Comparison of ENCODE assay signal across 13 cellular contexts in the genomic region with DNA sequence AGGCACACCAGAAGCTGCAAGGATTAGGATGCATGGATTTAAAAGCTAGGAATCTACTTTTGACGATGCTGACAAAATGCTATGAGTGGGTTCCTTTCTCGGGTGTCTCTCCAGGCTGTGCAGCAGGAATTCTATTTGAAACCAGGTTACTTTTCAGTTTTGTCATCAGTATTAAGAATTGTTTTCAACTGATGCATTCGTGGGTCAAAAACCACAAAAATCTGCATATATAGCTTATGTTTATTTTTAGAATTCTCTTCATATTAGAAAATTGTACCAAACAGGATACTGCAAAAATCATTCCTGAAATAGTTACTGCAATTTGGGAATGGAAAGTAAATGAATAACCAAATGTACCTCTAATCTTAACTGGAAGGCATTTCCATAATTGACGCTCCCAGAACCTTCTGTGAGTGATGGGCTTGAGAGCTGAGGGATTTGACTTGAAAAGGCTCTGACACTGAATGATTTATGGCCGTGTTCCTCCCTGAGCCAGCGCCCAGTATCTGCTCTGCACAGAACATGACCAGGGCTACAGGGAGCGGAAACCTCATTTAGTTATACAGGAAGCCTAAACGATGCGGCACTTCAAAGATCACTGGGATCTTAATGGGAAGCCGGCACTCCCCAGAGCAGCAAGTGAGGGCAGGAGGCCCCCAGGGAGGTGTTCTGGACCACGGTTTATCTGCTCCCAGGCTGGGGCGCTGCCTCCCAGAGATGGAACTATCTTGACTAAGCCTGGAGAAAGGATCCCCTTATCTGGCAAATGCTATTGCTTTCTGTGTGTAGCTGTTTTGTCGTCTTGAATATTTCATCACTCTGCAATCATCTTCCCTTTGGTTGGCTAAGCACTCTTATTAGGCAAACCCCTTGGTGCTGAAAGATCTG.
A peak's percentile ranks its signal among the peaks of the same experiment; 100 is the strongest.
DNase-seq lines count a peak whose midpoint lies in the region; ATAC-seq and TF ChIP-seq lines count a peak whose summit lies in the region.
"Had no signal": no experiment of that assay in that cellular context is flagged by ENCODE, and none has a peak within 500 bp of the region (broad histone marks: within the 10 kb centered on the region; RNA-seq: fewer than 3 reads in every experiment).

No MANE protein-coding gene starts in this region.

- H3K4me3 ChIP-seq in AG04449 (ENCODE audit: low read depth, low read length) (peak overlapping the region; percentile 35), astrocyte of the cerebellum (ENCODE audit: low read depth, low read length) (no peak overlapping the region), hepatocyte (no peak overlapping the region)

- H3K27me3 ChIP-seq in hepatocyte, result peaks cover 3% of the 10 kb centered on the region

- H3K9me2 ChIP-seq in hepatocyte (replicated peaks; ENCODE audit: insufficient read depth), result no peaks in the 10 kb centered on the region

- ATAC-seq in HG03432 (IDR thresholded peaks at IDR 0.05; ENCODE audit: unreplicated experiment), result peak; percentile 44
- ATAC-seq in GM18519 (IDR thresholded peaks at IDR 0.05; ENCODE audit: low FRiP score, unreplicated experiment), result no peak
- no peak for ATAC-seq in HG02571 (IDR thresholded peaks at IDR 0.05; ENCODE audit: unreplicated experiment)

- H3K9me3 ChIP-seq in hepatocyte (ENCODE audit: low read depth), result no peaks in the 10 kb centered on the region

- peak; percentile 42 for DNase-seq in AG04449 (ENCODE audit: low read depth, low spot score)
- DNase-seq in astrocyte of the cerebellum (ENCODE audit: low read depth), result peak; percentile 19
- DNase-seq in hepatocyte (ENCODE audit: low spot score), result peak; percentile 16
- no peak for DNase-seq in activated CD8-positive, alpha-beta memory T cell treated with anti-CD3 and anti-CD28 coated beads for 24 hours
- no peak for DNase-seq in SKM-1 treated with dmso at 0.1 percent for 144 hours (lab: John Stamatoyannopoulos, UW; ENCODE audit: unreplicated experiment)
- DNase-seq: activated CD8-positive, alpha-beta memory T cell treated with anti-CD3 and anti-CD28 coated beads, Interleukin-2, amount 50 U/mL, for 4 hours; AML-193; dorsolateral prefrontal cortex; NCI-H2081; stimulated activated naive CD4-positive, alpha-beta T cell had no signal

- CTCF ChIA-PET in AG04449 (lab: Yijun Ruan, JAX), result interaction anchor here (1.3 to 1.5 kb wide), 2 partner anchors 9 to 11 kb away, joined by 4 read pairs; no protein-coding TSS in a partner anchor

- POLR2A ChIA-PET in AG04449 (lab: Yijun Ruan, JAX), result no interaction called here

- 27% methylated on average over 13 of the region's 13 CpGs for WGBS in hepatocyte (ENCODE audit: low lambda C conversion rate, missing lambda C conversion rate)

- H3K79me2 ChIP-seq in hepatocyte, result no peaks in the 10 kb centered on the region

- no peaks in the 10 kb centered on the region for H3K4me1 ChIP-seq in hepatocyte (ENCODE audit: insufficient read depth)

- H3K27ac ChIP-seq in hepatocyte, result no peak overlapping the region
- H3K27ac ChIP-seq: dorsolateral prefrontal cortex had no signal

- in situ Hi-C loops in astrocyte of the cerebellum (cut with HindIII; ENCODE audit: low sequenced_read_pairs), result no loop called here

- TF ChIP-seq CTCF in AG04449 (IDR thresholded peaks at IDR 0.05; ENCODE audit: insufficient read depth, low read length, missing control alignments) (no peak), astrocyte of the cerebellum (IDR thresholded peaks at IDR 0.05; ENCODE audit: low read depth, low read length, missing control alignments) (no peak), hepatocyte (IDR thresholded peaks at IDR 0.05; ENCODE audit: poor library complexity) (no peak)

- no peaks in the 10 kb centered on the region for H4K20me1 ChIP-seq in hepatocyte (ENCODE audit: insufficient read depth, poor library complexity, severe bottlenecking)

- H2AFZ ChIP-seq in hepatocyte, result no peak overlapping the region

- H3K4me2 ChIP-seq in hepatocyte, result peak overlapping the region; percentile 53

- H3K36me3 ChIP-seq in hepatocyte (replicated peaks; ENCODE audit: insufficient read depth, low read depth), result no peaks in the 10 kb centered on the region

Comparison
In these comparisons a context has a peak if more than half of its experiments do, and no peak if none do; other contexts are left out.
1. DNase-seq: peak in AG04449 (single experiment), astrocyte of the cerebellum (single experiment) and hepatocyte (single experiment); none in activated CD8-positive, alpha-beta memory T cell treated with anti-CD3 and anti-CD28 coated beads for 24 hours (single experiment) and SKM-1 treated with dmso at 0.1 percent for 144 hours (single experiment).